ENCODE assay signal across 14 cellular contexts in genomic region chr6:27230758-27231111, GRCh38. TPM values are rescaled to one million over a fixed set of nuclear protein-coding genes. Genes with fewer than 3 reads are reported as not detected.
DNase-seq lines count a peak whose midpoint lies in the region; ATAC-seq and TF ChIP-seq lines count a peak whose summit lies in the region.
"Had no signal": no experiment of that assay in that cellular context is flagged by ENCODE, and none has a peak within 500 bp of the region (broad histone marks: within the 10 kb centered on the region; RNA-seq: fewer than 3 reads in every experiment).

No MANE protein-coding gene starts in this region.

- H3K4me2 ChIP-seq in mesendoderm (ENCODE audit: low read length): peak overlapping the region; percentile 66

- no peak for ATAC-seq in stimulated activated naive B cell treated with anti-CD40 and anti-IgM and Interleukin-4, amounts not matched to agents 10 μg/mL and 1 μg/mL and 100 μg/mL, for 72 hours (replicated peaks)
- ATAC-seq: activated CD4-positive, alpha-beta T cell treated with anti-CD3 and anti-CD28 coated beads for 36 hours; stimulated activated effector memory CD8-positive, alpha-beta T cell treated with anti-CD3 and anti-CD28 coated beads, Interleukin-12 subunit alpha, Interleukin-12 subunit beta, amount 100 ng/mL, for 72 hours had no signal

- no peak overlapping the region for H3K27ac ChIP-seq in HUES48 (ENCODE audit: low read depth, low read length)
- no peak overlapping the region for H3K27ac ChIP-seq in mesendoderm (ENCODE audit: low read depth, low read length)
- H3K27ac ChIP-seq in coronary artery: no peak overlapping the region
- H3K27ac ChIP-seq: Peyer's patch had no signal

- H3K4me3 ChIP-seq in HUES48 (ENCODE audit: low read depth, low read length) (peak overlapping the region; percentile 80), mesendoderm (ENCODE audit: low read length) (peak overlapping the region; percentile 54), coronary artery (no peak overlapping the region)
- H3K4me3 ChIP-seq: Peyer's patch had no signal

- H2BK15ac ChIP-seq in mesendoderm (replicated peaks; ENCODE audit: low read depth): no peak overlapping the region

- DNase-seq in Calu3 (no peak), mesendoderm (peak; percentile 66), dedifferentiated amniotic fluid mesenchymal stem cell (ENCODE audit: extremely low spot score) (no peak), coronary artery (ENCODE audit: low spot score) (no peak)
- no peak for DNase-seq in stimulated activated naive B cell treated with anti-CD40 and anti-IgM and Interleukin-4, amounts not matched to agents 10 μg/mL and 1 μg/mL and 100 μg/mL, for 72 hours
- DNase-seq: Peyer's patch; stimulated activated CD4-positive, alpha-beta T cell treated with anti-CD3 and anti-CD28 coated beads, Interleukin-4, amount 100 ng/mL, for 1 hour; T-helper 2 cell had no signal

- no peaks in the 10 kb centered on the region for H3K27me3 ChIP-seq in HUES48 (ENCODE audit: control insufficient read depth, insufficient read depth, low read length)
- H3K27me3 ChIP-seq in mesendoderm (ENCODE audit: insufficient read depth, low read length, poor library complexity): no peaks in the 10 kb centered on the region

- H3K4me1 Mint-ChIP-seq in Calu3 (ENCODE audit: low read depth, unreplicated experiment) (peaks cover 15% of the 10 kb centered on the region), brain (peaks cover 12% of the 10 kb centered on the region)
- H3K4me1 Mint-ChIP-seq in stimulated activated naive B cell treated with anti-CD40 and anti-IgM and Interleukin-4, amounts not matched to agents 10 μg/mL and 1 μg/mL and 100 μg/mL, for 72 hours: peaks cover 0 to 2% of the 10 kb centered on the region in 2 donors
- H3K4me1 Mint-ChIP-seq: CD14-positive monocyte had no signal

- H3K4ac ChIP-seq in mesendoderm (ENCODE audit: low read depth, low read length): no peak overlapping the region

- no peaks in the 10 kb centered on the region for H3K9me3 ChIP-seq in HUES48 (ENCODE audit: control insufficient read depth, insufficient read depth, low read length)
- H3K9me3 ChIP-seq: Peyer's patch had no signal

- H3K4me1 ChIP-seq in HUES48 (ENCODE audit: control insufficient read depth, insufficient read depth, low read length) (peaks cover 7% of the 10 kb centered on the region; the same call in 1 of the 2 replicates), mesendoderm (ENCODE audit: control insufficient read depth, low read depth, low read length) (no peaks in the 10 kb centered on the region)
- H3K4me1 ChIP-seq: Peyer's patch had no signal

- H4K5ac ChIP-seq in mesendoderm (ENCODE audit: low read length): no peak overlapping the region

- H2BK5ac ChIP-seq in mesendoderm (ENCODE audit: low read length): no peak overlapping the region

- H3K27ac Mint-ChIP-seq in Calu3 (ENCODE audit: unreplicated experiment) (peak overlapping the region; percentile 85), brain (no peak overlapping the region)
- H3K27ac Mint-ChIP-seq in stimulated activated naive B cell treated with anti-CD40 and anti-IgM and Interleukin-4, amounts not matched to agents 10 μg/mL and 1 μg/mL and 100 μg/mL, for 72 hours: no peak overlapping the region
- H3K27ac Mint-ChIP-seq: activated CD4-positive, alpha-beta T cell treated with anti-CD3 and anti-CD28 coated beads for 36 hours; CD14-positive monocyte; dendritic cell treated with granulocyte-macrophage colony-stimulating factor and Interleukin-4, amounts not matched to agents 40 ng/mL and 50 ng/mL, for 4 days; stimulated activated effector memory CD8-positive, alpha-beta T cell treated with anti-CD3 and anti-CD28 coated beads, Interleukin-12 subunit alpha, Interleukin-12 subunit beta, amount 100 ng/mL, for 72 hours had no signal

- no peak overlapping the region for H3K56ac ChIP-seq in mesendoderm (ENCODE audit: low read length)

- no CpG with 5 or more reads among the region's 7 CpGs for WGBS in mesendoderm (ENCODE audit: extremely low coverage, insufficient coverage, low lambda C conversion rate)

- peaks cover 17% of the 10 kb centered on the region for H3K36me3 Mint-ChIP-seq in Calu3 (ENCODE audit: insufficient read depth, unreplicated experiment)
- no peaks in the 10 kb centered on the region for H3K36me3 Mint-ChIP-seq in brain
- peaks cover 3 to 6% of the 10 kb centered on the region in 2 donors for H3K36me3 Mint-ChIP-seq in stimulated activated naive B cell treated with anti-CD40 and anti-IgM and Interleukin-4, amounts not matched to agents 10 μg/mL and 1 μg/mL and 100 μg/mL, for 72 hours
- H3K36me3 Mint-ChIP-seq: CD14-positive monocyte had no signal

- H3K27me3 Mint-ChIP-seq in Calu3 (ENCODE audit: unreplicated experiment) (no peaks in the 10 kb centered on the region), brain (peaks cover 70% of the 10 kb centered on the region)
- H3K27me3 Mint-ChIP-seq in stimulated activated naive B cell treated with anti-CD40 and anti-IgM and Interleukin-4, amounts not matched to agents 10 μg/mL and 1 μg/mL and 100 μg/mL, for 72 hours: peaks cover 49 to 61% of the 10 kb centered on the region in 2 donors

- no peaks in the 10 kb centered on the region for H3K79me2 ChIP-seq in mesendoderm (ENCODE audit: control insufficient read depth, insufficient read depth, low read length)

- peak overlapping the region; percentile 52 for H3K4me3 Mint-ChIP-seq in Calu3 (ENCODE audit: low read depth, unreplicated experiment)
- H3K4me3 Mint-ChIP-seq in brain: peak overlapping the region; percentile 43 to 79 (median 70)
- H3K4me3 Mint-ChIP-seq in stimulated activated naive B cell treated with anti-CD40 and anti-IgM and Interleukin-4, amounts not matched to agents 10 μg/mL and 1 μg/mL and 100 μg/mL, for 72 hours: no peak overlapping the region
- H3K4me3 Mint-ChIP-seq: activated CD4-positive, alpha-beta T cell treated with anti-CD3 and anti-CD28 coated beads for 36 hours; dendritic cell treated with granulocyte-macrophage colony-stimulating factor and Interleukin-4, amounts not matched to agents 40 ng/mL and 50 ng/mL, for 4 days; stimulated activated effector memory CD8-positive, alpha-beta T cell treated with anti-CD3 and anti-CD28 coated beads, Interleukin-12 subunit alpha, Interleukin-12 subunit beta, amount 100 ng/mL, for 72 hours had no signal

- no TSS peak for BruUV-seq in Calu3 (replicated peaks; lab: Mats Ljungman, UMichigan)

- no peak overlapping the region for H3K23ac ChIP-seq in mesendoderm (ENCODE audit: low read length)

- TF ChIP-seq CTCF in Calu3 (IDR thresholded peaks at IDR 0.05; ENCODE audit: unreplicated experiment) (no peak), brain (conservative IDR thresholded peaks at IDR 0.05) (no peak), coronary artery (IDR thresholded peaks at IDR 0.05) (no peak)

- intact Hi-C loops in Calu3 (cut with micrococcal nuclease; ENCODE audit: unreplicated experiment): no loop called here

- CTCF ChIA-PET in Calu3 (lab: Charles Lee): no interaction called here

- H3K9ac ChIP-seq in HUES48 (ENCODE audit: low read depth, low read length) (no peak overlapping the region), mesendoderm (ENCODE audit: low read length) (peak overlapping the region; percentile 40)

- H4K8ac ChIP-seq in mesendoderm (ENCODE audit: low read depth, low read length): no peak overlapping the region

- no peak overlapping the region for H2AK5ac ChIP-seq in mesendoderm (ENCODE audit: low read length)

- H3K9me3 Mint-ChIP-seq in Calu3 (ENCODE audit: low read depth, unreplicated experiment) (no peaks in the 10 kb centered on the region), brain (peaks cover 0 to 8% (median 7%) of the 10 kb centered on the region in 5 experiments)
- peaks cover 2 to 3% of the 10 kb centered on the region in 2 donors for H3K9me3 Mint-ChIP-seq in stimulated activated naive B cell treated with anti-CD40 and anti-IgM and Interleukin-4, amounts not matched to agents 10 μg/mL and 1 μg/mL and 100 μg/mL, for 72 hours
- H3K9me3 Mint-ChIP-seq: dendritic cell treated with granulocyte-macrophage colony-stimulating factor and Interleukin-4, amounts not matched to agents 40 ng/mL and 50 ng/mL, for 4 days had no signal

- no peaks in the 10 kb centered on the region for H3K36me3 ChIP-seq in HUES48 (ENCODE audit: control insufficient read depth, insufficient read depth, low read length)
- H3K36me3 ChIP-seq in mesendoderm (ENCODE audit: control insufficient read depth, insufficient read depth, low read length): no peaks in the 10 kb centered on the region
- H3K36me3 ChIP-seq: Peyer's patch had no signal

- H3K18ac ChIP-seq in mesendoderm (ENCODE audit: low read length): no peak overlapping the region

- H3K79me1 ChIP-seq in mesendoderm (ENCODE audit: low read length): no peaks in the 10 kb centered on the region

- H2BK120ac ChIP-seq in mesendoderm (ENCODE audit: low read depth, low read length): no peak overlapping the region

RNA-seq across cellular contexts. Expression of gene PRSS16, which starts 16.8 kb away (rescaled TPM):
- total RNA-seq in Calu3 (2022): 29.4 and 31.3 TPM in 2 replicates
- 24.8 TPM for polyA plus RNA-seq in brain (ENCODE audit: insufficient read depth, low read depth, low replicate concordance)
- polyA plus RNA-seq in mesendoderm (2013, experiment 1 of 2): 8.8 TPM
- 9.5 TPM for polyA plus RNA-seq in mesendoderm (2013, experiment 2 of 2)
- polyA plus RNA-seq: CD14-positive monocyte had no signal

Comparison
In these comparisons a context has a peak if more than half of its experiments do, and no peak if none do; other contexts are left out.
1. H3K4me3 Mint-ChIP-seq: peak in Calu3 (single experiment) and brain (5 of 5); none in stimulated activated naive B cell treated with anti-CD40 and anti-IgM and Interleukin-4, amounts not matched to agents 10 μg/mL and 1 μg/mL and 100 μg/mL, for 72 hours (0 of 2).